ENCODE assay signal across 16 cellular contexts in the genomic region with DNA sequence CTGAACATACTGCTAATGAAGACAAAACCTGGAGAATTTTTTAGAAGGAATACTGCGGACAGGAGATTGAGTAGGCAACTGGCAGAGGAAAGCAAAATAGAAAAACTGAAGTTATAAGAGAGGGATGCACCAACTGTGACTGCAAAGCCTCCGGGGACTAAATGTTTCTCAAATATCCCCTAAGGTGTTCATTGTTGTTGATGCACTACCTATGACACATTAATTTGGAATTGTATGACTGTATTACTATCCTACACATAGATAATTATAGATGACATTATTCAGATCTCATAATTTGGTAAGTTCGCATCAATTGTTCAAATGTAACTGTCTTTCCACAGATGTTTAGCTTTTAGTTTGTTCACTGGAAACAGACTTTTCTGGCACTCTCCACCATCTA.
DNase-seq lines count a peak whose midpoint lies in the region; ATAC-seq and TF ChIP-seq lines count a peak whose summit lies in the region.
"Had no signal": no experiment of that assay in that cellular context is flagged by ENCODE, and none has a peak within 500 bp of the region (broad histone marks: within the 10 kb centered on the region; RNA-seq: fewer than 3 reads in every experiment).

No MANE protein-coding gene starts in this region.

- CTCF ChIA-PET in PC-3 (lab: Charles Lee): no interaction called here

- POLR2A ChIA-PET in PC-3 (lab: Charles Lee; ENCODE audit: unreplicated experiment): interaction anchor here (0.6 kb wide), 1 partner anchor 19 kb away, joined by 3 read pairs; no protein-coding TSS in a partner anchor

- H3K9me3 ChIP-seq in PC-3 (ENCODE audit: low read length) (no peaks in the 10 kb centered on the region), HAP-1 (no peaks in the 10 kb centered on the region)

- no peaks in the 10 kb centered on the region for H3K27me3 ChIP-seq in PC-3 (ENCODE audit: low read length)
- H3K27me3 ChIP-seq in foreskin keratinocyte: no peaks in the 10 kb centered on the region
- no peaks in the 10 kb centered on the region for H3K27me3 ChIP-seq in HAP-1 (ENCODE audit: low read depth)
- H3K27me3 ChIP-seq: BLaER1 treated with 17β-estradiol and CSF1 and Interleukin-3, amounts not matched to agents 10 nM and 100 nM had no signal

- H3K4me2 ChIP-seq in PC-3 (ENCODE audit: low read length): peak overlapping the region; percentile 14; the same call in 1 of the 2 replicates
- H3K4me2 ChIP-seq: GM23338 had no signal

- no peak overlapping the region for H3K4me3 ChIP-seq in PC-3 (ENCODE audit: low read length)
- no peak overlapping the region for H3K4me3 ChIP-seq in HAP-1
- H3K4me3 ChIP-seq: BLaER1 treated with 17β-estradiol and CSF1 and Interleukin-3, amounts not matched to agents 10 nM and 100 nM; GM12878; GM23338 had no signal

- TF ChIP-seq CTCF in PC-3 (conservative IDR thresholded peaks at IDR 0.05; ENCODE audit: low read depth, low read length) (no peak), VCaP (conservative IDR thresholded peaks at IDR 0.05) (no peak), foreskin keratinocyte (conservative IDR thresholded peaks at IDR 0.05) (no peak)

- BruUV-seq in PC-3 (replicated peaks; lab: Mats Ljungman, UMichigan): no TSS peak

- peak; percentile 38 for DNase-seq in NCI-H69 (lab: John Stamatoyannopoulos, UW)
- DNase-seq in PC-3: peak; percentile 43
- peak; percentile 32 to 64 for DNase-seq in foreskin keratinocyte
- no peak for DNase-seq in left lobe of liver (ENCODE audit: low spot score)
- no peak for DNase-seq in left colon
- DNase-seq in HAP-1 (ENCODE audit: low spot score in 2 of 2): no peak
- DNase-seq: CD8-positive, alpha-beta T cell; DMS 273 treated with DMSO at 0.1 percent for 48 hours; DMS53; DND-41; EL had no signal

- no peaks in the 10 kb centered on the region for H3K36me3 ChIP-seq in PC-3 (ENCODE audit: low read depth, low read length)
- H3K36me3 ChIP-seq in HAP-1 (replicated peaks): no peaks in the 10 kb centered on the region
- H3K36me3 ChIP-seq: BLaER1 treated with 17β-estradiol and CSF1 and Interleukin-3, amounts not matched to agents 10 nM and 100 nM had no signal

- peak overlapping the region; percentile 32 for H2AFZ ChIP-seq in PC-3 (ENCODE audit: low read length)
- H2AFZ ChIP-seq: GM23338 had no signal

- intact Hi-C loops in PC-3 (cut with micrococcal nuclease): no loop called here
- intact Hi-C loops in left colon (cut with DNase I, micrococcal nuclease): no loop called here

- no peaks in the 10 kb centered on the region for H3K9me2 ChIP-seq in PC-3 (replicated peaks; ENCODE audit: low read length)

- H4K20me1 ChIP-seq in PC-3 (ENCODE audit: low read length): no peaks in the 10 kb centered on the region
- H4K20me1 ChIP-seq: BLaER1 treated with 17β-estradiol and CSF1 and Interleukin-3, amounts not matched to agents 10 nM and 100 nM had no signal

- no peak overlapping the region for H3K27ac ChIP-seq in PC-3 (ENCODE audit: low read length)
- H3K27ac ChIP-seq in VCaP: peak overlapping the region; percentile 20; the same call in 1 of the 2 replicates
- peak overlapping the region; percentile 23 for H3K27ac ChIP-seq in foreskin keratinocyte
- H3K27ac ChIP-seq: BLaER1 treated with 17β-estradiol and CSF1 and Interleukin-3, amounts not matched to agents 10 nM and 100 nM had no signal

- H3K4me1 ChIP-seq in PC-3 (ENCODE audit: insufficient read depth, low read length) (peaks cover 34% of the 10 kb centered on the region), foreskin keratinocyte (peaks cover 20% of the 10 kb centered on the region), HAP-1 (no peaks in the 10 kb centered on the region)

- H3K79me2 ChIP-seq in PC-3 (ENCODE audit: low read length): no peaks in the 10 kb centered on the region

- no peak for ATAC-seq in PC-3
- ATAC-seq in foreskin keratinocyte: peak; percentile 91
- no peak for ATAC-seq in left lobe of liver
- ATAC-seq in left colon: no peak
- ATAC-seq in HG02588 (IDR thresholded peaks at IDR 0.05; ENCODE audit: unreplicated experiment): no peak
- ATAC-seq: CD8-positive, alpha-beta T cell; GM12878; GM23338 had no signal

- in situ Hi-C loops in HAP-1 (cut with MboI; ENCODE audit: low sequenced_read_pairs): no loop called here

- H3K9ac ChIP-seq in PC-3 (ENCODE audit: low read length): no peak overlapping the region
- H3K9ac ChIP-seq: BLaER1 treated with 17β-estradiol and CSF1 and Interleukin-3, amounts not matched to agents 10 nM and 100 nM had no signal

- H3F3A ChIP-seq in PC-3 (ENCODE audit: low read length, unreplicated experiment): no peaks in the 10 kb centered on the region

Comparison
In these comparisons a context has a peak if more than half of its experiments do, and no peak if none do; other contexts are left out.
1. DNase-seq: peak in NCI-H69 (single experiment), PC-3 (single experiment) and foreskin keratinocyte (2 of 2); none in left lobe of liver (single experiment), left colon (0 of 2) and HAP-1 (0 of 2).